In the genomic region with DNA sequence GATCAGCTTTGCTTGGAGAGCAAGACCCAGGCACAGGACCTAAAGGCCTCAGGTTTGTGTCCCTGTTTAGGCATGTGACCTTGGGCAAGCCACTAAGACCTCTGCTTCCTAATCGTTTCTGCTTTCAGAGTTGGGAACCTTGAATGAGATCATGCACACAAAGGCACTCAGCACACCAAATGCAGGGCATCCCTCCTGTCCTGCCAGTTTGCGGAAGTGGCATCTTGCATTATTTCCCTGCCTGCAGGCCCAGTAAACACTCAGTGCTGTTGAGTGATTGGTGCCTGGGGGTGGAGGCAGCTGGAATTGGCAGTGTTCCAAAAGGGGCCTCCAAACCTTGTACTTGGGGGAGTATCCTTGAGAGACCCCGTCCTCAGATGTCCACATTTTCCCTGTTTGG, we compare ENCODE assay signal across 13 cellular contexts. TPM values are rescaled to one million over a fixed set of nuclear protein-coding genes. Genes with fewer than 3 reads are reported as not detected.
A peak's percentile ranks its signal among the peaks of the same experiment; 100 is the strongest.
DNase-seq lines count a peak whose midpoint lies in the region; ATAC-seq and TF ChIP-seq lines count a peak whose summit lies in the region.
"Had no signal": no experiment of that assay in that cellular context is flagged by ENCODE, and none has a peak within 500 bp of the region (broad histone marks: within the 10 kb centered on the region; RNA-seq: fewer than 3 reads in every experiment).

No MANE protein-coding gene starts in this region.

- no peak overlapping the region for H3K4me3 ChIP-seq in NB4 (ENCODE audit: low read depth, low read length)
- H3K4me3 ChIP-seq in neuronal stem cell (ENCODE audit: low read length in 2 of 2) = no peak overlapping the region
- H3K4me3 ChIP-seq: PC-9, SJSA1 had no signal

- no peaks in the 10 kb centered on the region for H3K36me3 ChIP-seq in neuronal stem cell (replicated peaks in 1 of 2; ENCODE audit: control insufficient read depth in 2 of 2, insufficient read depth in 2 of 2, low read length in 2 of 2)
- H3K36me3 ChIP-seq: BE2C, SJSA1 had no signal

- H2BK12ac ChIP-seq in neuronal stem cell (ENCODE audit: low read length) = no peak overlapping the region

- TF ChIP-seq CTCF in NB4 (IDR thresholded peaks at IDR 0.05; ENCODE audit: low read depth, low read length) = no peak

- no peaks in the 10 kb centered on the region for H3K79me1 ChIP-seq in neuronal stem cell (ENCODE audit: low read depth, low read length)

- H3K14ac ChIP-seq in neuronal stem cell (ENCODE audit: low read length) = peak overlapping the region; percentile 25

- peaks cover 16 to 29% of the 10 kb centered on the region in 2 donors for H3K4me1 ChIP-seq in neuronal stem cell (ENCODE audit: control insufficient read depth in 2 of 2, insufficient read depth in 1 of 2, low read depth in 1 of 2, low read length in 2 of 2)
- H3K4me1 ChIP-seq: SJSA1 had no signal

- peaks cover 0 to 55% (median 3%) of the 10 kb centered on the region in 3 experiments for H3K27me3 ChIP-seq in neuronal stem cell (ENCODE audit: control insufficient read depth in 3 of 3, insufficient read depth in 3 of 3, low read depth in 1 of 3, low read length in 3 of 3)
- H3K27me3 ChIP-seq: BE2C had no signal

- H4K91ac ChIP-seq in neuronal stem cell (ENCODE audit: low read depth, low read length, poor library complexity) = peak overlapping the region; percentile 38

- peak overlapping the region; percentile 77 for H2AK5ac ChIP-seq in neuronal stem cell (ENCODE audit: low read depth, low read length)

- H3K27ac ChIP-seq in neuronal stem cell (replicated peaks; ENCODE audit: low read length) = no peak overlapping the region
- H3K27ac ChIP-seq: HL-60, PC-9, SJSA1 had no signal

- ATAC-seq in GM19395 (IDR thresholded peaks at IDR 0.05; ENCODE audit: unreplicated experiment) = no peak

- H2BK15ac ChIP-seq in neuronal stem cell (ENCODE audit: low read length) = no peak overlapping the region

- no peak overlapping the region for H3K9ac ChIP-seq in neuronal stem cell (ENCODE audit: low read depth, low read length, poor library complexity)

- no peak overlapping the region for H3K4me2 ChIP-seq in neuronal stem cell (ENCODE audit: insufficient read depth, low read length, poor library complexity, severe bottlenecking)
- H3K4me2 ChIP-seq: PC-9 had no signal

- H2BK5ac ChIP-seq in neuronal stem cell (ENCODE audit: low read length) = no peak overlapping the region

- no CpG with 5 or more reads among the region's 3 CpGs for WGBS in neuronal stem cell (ENCODE audit: extremely low coverage in 2 of 2, insufficient read length in 2 of 2, insufficient replicate concordance in 1 of 2), 2 donors

- H3K23ac ChIP-seq in neuronal stem cell (ENCODE audit: low read depth, low read length, poor library complexity) = no peak overlapping the region

- TF ChIP-seq POLR2A in NB4 (IDR thresholded peaks at IDR 0.05; ENCODE audit: extremely low read depth, insufficient read length) = no peak

- no peaks in the 10 kb centered on the region for H3K9me3 ChIP-seq in neuronal stem cell (replicated peaks in 1 of 2; ENCODE audit: control insufficient read depth in 2 of 2, insufficient read depth in 1 of 2, low read depth in 1 of 2, low read length in 2 of 2)
- H3K9me3 ChIP-seq: BE2C, SJSA1 had no signal

- peak overlapping the region; percentile 40 for H2AFZ ChIP-seq in neuronal stem cell (ENCODE audit: low read length)
- H2AFZ ChIP-seq: PC-9 had no signal

- H4K8ac ChIP-seq in neuronal stem cell (ENCODE audit: low read depth, low read length) = no peak overlapping the region

- no peak overlapping the region for H3K4ac ChIP-seq in neuronal stem cell (ENCODE audit: low read length)

- H2BK120ac ChIP-seq in neuronal stem cell (ENCODE audit: low read depth, low read length) = no peak overlapping the region

- DNase-seq in DMS53 (lab: John Stamatoyannopoulos, UW) = peak; percentile 5
- no peak for DNase-seq in DMS53 treated with DMSO at 0.1 percent for 48 hours (lab: John Stamatoyannopoulos, UW; ENCODE audit: unreplicated experiment)
- DNase-seq in NCI-H82 (lab: John Stamatoyannopoulos, UW) = peak; percentile 53
- no peak for DNase-seq in NCI-H82 treated with DMSO at 0.1 percent for 48 hours (lab: John Stamatoyannopoulos, UW; ENCODE audit: unreplicated experiment)
- peak; percentile 22 for DNase-seq in NB4 (ENCODE audit: low read depth)
- DNase-seq in neuronal stem cell (ENCODE audit: low spot score) = no peak
- no peak for DNase-seq in activated T-cell treated with anti-CD3 and anti-CD28 coated beads for 4 hours
- DNase-seq: NCI-H187 treated with DMSO at 0.1 percent for 48 hours had no signal

- H3K18ac ChIP-seq in neuronal stem cell (ENCODE audit: low read length) = peak overlapping the region; percentile 6

RNA-seq across cellular contexts. Expression of a gene that starts 28.6 kb away (rescaled TPM):
- 1.1 TPM for polyA plus RNA-seq in neuronal stem cell (2013, experiment 1 of 2)
- polyA plus RNA-seq in neuronal stem cell (2013, experiment 2 of 2) = 0.97 TPM

RNA-seq across cellular contexts. Expression of a gene that starts 38.3 kb away (rescaled TPM):
- 15.1 TPM for polyA plus RNA-seq in neuronal stem cell (2013, experiment 1 of 2)
- polyA plus RNA-seq in neuronal stem cell (2013, experiment 2 of 2) = 14.0 TPM

Comparison
In these comparisons a context has a peak if more than half of its experiments do, and no peak if none do; other contexts are left out.
1. DNase-seq: peak in DMS53 (single experiment), NCI-H82 (single experiment) and NB4 (single experiment); none in DMS53 treated with DMSO at 0.1 percent for 48 hours (single experiment), NCI-H82 treated with DMSO at 0.1 percent for 48 hours (single experiment), neuronal stem cell (single experiment) and activated T-cell treated with anti-CD3 and anti-CD28 coated beads for 4 hours (single experiment).